Comparison of ENCODE assay signal across 12 cellular contexts in the genomic region with DNA sequence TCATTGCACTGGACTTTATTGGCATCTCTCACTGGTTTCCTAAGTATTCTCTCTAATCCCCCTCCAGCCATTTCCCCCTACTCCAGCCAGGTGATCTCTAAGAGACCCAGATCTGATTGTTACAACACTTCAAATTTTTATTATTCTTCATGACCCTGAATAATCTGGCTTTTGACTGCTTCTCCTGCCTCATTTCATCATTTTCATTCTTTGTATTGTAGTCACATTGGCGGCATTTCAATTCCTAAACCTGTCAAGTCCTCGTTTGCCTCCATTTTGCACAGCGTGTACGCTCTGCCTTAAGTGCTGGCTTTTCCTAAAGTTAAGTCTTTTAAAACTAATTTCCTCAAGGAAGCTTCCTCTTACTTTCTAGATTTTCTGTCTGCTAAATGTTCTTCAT. TPM values are rescaled to one million over a fixed set of nuclear protein-coding genes. Genes with fewer than 3 reads are reported as not detected.
DNase-seq lines count a peak whose midpoint lies in the region; ATAC-seq and TF ChIP-seq lines count a peak whose summit lies in the region.
"Had no signal": no experiment of that assay in that cellular context is flagged by ENCODE, and none has a peak within 500 bp of the region (broad histone marks: within the 10 kb centered on the region; RNA-seq: fewer than 3 reads in every experiment).

No MANE protein-coding gene starts in this region.

- no peak overlapping the region for H3T11ph ChIP-seq in H9 (ENCODE audit: low read length)

- H2BK20ac ChIP-seq in H9 (ENCODE audit: low read depth, low read length, poor library complexity, severe bottlenecking): no peak overlapping the region

- no peak overlapping the region for H2AFZ ChIP-seq in H9 (ENCODE audit: low read length)

- no peaks in the 10 kb centered on the region for H3K9me3 Mint-ChIP-seq in CD14-positive monocyte
- H3K9me3 Mint-ChIP-seq in H9: no peaks in the 10 kb centered on the region
- H3K9me3 Mint-ChIP-seq in memory B cell: no peaks in the 10 kb centered on the region

- H2BK12ac ChIP-seq in H9 (ENCODE audit: insufficient read length, low read depth, low read length): no peak overlapping the region

- peaks cover 33% of the 10 kb centered on the region; the same call in 1 of the 2 replicates for H3K79me2 ChIP-seq in H9 (ENCODE audit: insufficient read depth, low read length)

- H2BK5ac ChIP-seq in H9 (ENCODE audit: insufficient read length, low read length): no peak overlapping the region

- no peak overlapping the region for H2BK15ac ChIP-seq in H9 (ENCODE audit: low read depth, low read length)

- H3K18ac ChIP-seq in H9 (ENCODE audit: insufficient read length, low read depth, low read length): no peak overlapping the region

- H3K4me3 Mint-ChIP-seq in CD14-positive monocyte: no peak overlapping the region
- H3K4me3 Mint-ChIP-seq in H9: no peak overlapping the region
- no peak overlapping the region for H3K4me3 Mint-ChIP-seq in memory B cell

- intact Hi-C loops in CD14-positive monocyte (cut with micrococcal nuclease): no loop called here

- H3K36me3 Mint-ChIP-seq in CD14-positive monocyte: peaks cover 12 to 46% of the 10 kb centered on the region in 2 donors
- H3K36me3 Mint-ChIP-seq in H9 (ENCODE audit: insufficient read depth in 1 of 3, low read depth in 3 of 3): peaks cover 6 to 26% (median 19%) of the 10 kb centered on the region in 3 experiments; a peak in 6 of 7 replicates
- H3K36me3 Mint-ChIP-seq in memory B cell: peaks cover 5% of the 10 kb centered on the region

- no peak overlapping the region for H3K23ac ChIP-seq in H9 (ENCODE audit: insufficient read length, low read depth, low read length)

- H4K20me1 ChIP-seq in H9 (ENCODE audit: control insufficient read depth, insufficient read depth, insufficient read length): no peaks in the 10 kb centered on the region

- H3K4ac ChIP-seq in H9 (ENCODE audit: low read depth, low read length): no peak overlapping the region

- H3K27me3 ChIP-seq in H9 (ENCODE audit: insufficient read depth, low read length): no peaks in the 10 kb centered on the region

- no peak overlapping the region for H3K56ac ChIP-seq in H9 (ENCODE audit: insufficient read length, low read depth, low read length)

- no peak overlapping the region for H3K14ac ChIP-seq in H9 (ENCODE audit: insufficient read depth, low read length)

- H3K27ac Mint-ChIP-seq in CD14-positive monocyte (peak overlapping the region in 5 of 7 donors; percentile 3 to 65 (median 53)), H9 (peak overlapping the region in 2 of 3 experiments; percentile 2 to 84; a peak in 5 of 7 replicates), memory B cell (peak overlapping the region; percentile 9)

- H3K4me2 ChIP-seq in H9 (ENCODE audit: insufficient read depth, insufficient read length, low read length): no peak overlapping the region

- H3K9me3 ChIP-seq in H9 (ENCODE audit: control insufficient read depth, low read depth, low read length): no peaks in the 10 kb centered on the region

- no peak overlapping the region for H4K5ac ChIP-seq in H9 (ENCODE audit: insufficient read length, low read depth, low read length)

- H3K27ac ChIP-seq in H9 (ENCODE audit: insufficient read length, low read depth, low read length): no peak overlapping the region

- H2BK120ac ChIP-seq in H9 (ENCODE audit: low read depth, low read length, poor library complexity, severe bottlenecking): no peak overlapping the region

- H3K4me1 Mint-ChIP-seq in CD14-positive monocyte (peaks cover 20% of the 10 kb centered on the region), H9 (peaks cover 8 to 18% of the 10 kb centered on the region in 2 experiments), memory B cell (peaks cover 17% of the 10 kb centered on the region)

- no peak overlapping the region for H2AK5ac ChIP-seq in H9 (ENCODE audit: insufficient read length, low read length)

- no peak overlapping the region for H3K9ac ChIP-seq in H9 (ENCODE audit: extremely low read depth, insufficient read length, low read length)

- H3K4me1 ChIP-seq in H9 (ENCODE audit: insufficient read depth, low read length): no peaks in the 10 kb centered on the region; the same call in 1 of the 2 replicates

- H3K27me3 Mint-ChIP-seq in CD14-positive monocyte (ENCODE audit: low read depth in 3 of 3): peaks cover 0 to 2% (median 1%) of the 10 kb centered on the region in 3 donors
- no peaks in the 10 kb centered on the region for H3K27me3 Mint-ChIP-seq in H9 (ENCODE audit: low read depth)
- no peaks in the 10 kb centered on the region for H3K27me3 Mint-ChIP-seq in memory B cell

- peaks cover 25% of the 10 kb centered on the region for H3K79me1 ChIP-seq in H9 (ENCODE audit: insufficient read depth, low read depth, low read length, poor library complexity, severe bottlenecking)

- no peak overlapping the region for H4K8ac ChIP-seq in H9 (replicated peaks; ENCODE audit: insufficient read length, low read depth, low read length)

- DNase-seq in CD14-positive monocyte (ENCODE audit: low spot score): no peak
- no peak for DNase-seq in H9
- DNase-seq in astrocyte of the hippocampus (ENCODE audit: low read depth, low spot score): peak; percentile 53
- no peak for DNase-seq in memory B cell (ENCODE audit: low spot score in 2 of 2)
- no peak for DNase-seq in NCI-H82 (lab: John Stamatoyannopoulos, UW)
- no peak for DNase-seq in DMS79 (lab: John Stamatoyannopoulos, UW)
- DNase-seq in hepatic stellate cell (ENCODE audit: low spot score): no peak
- DNase-seq in DMS79 treated with DMSO at 0.1 percent for 48 hours (lab: John Stamatoyannopoulos, UW): no peak
- DNase-seq: left colon; NCI-H146; NK-92 treated with Interleukin-12 subunit alpha and Interleukin-12 subunit beta, amount 100 ng/mL, for 24 hours; nucleus accumbens had no signal

- TF ChIP-seq CTCF in CD14-positive monocyte (IDR thresholded peaks at IDR 0.05): no peak
- no peak for TF ChIP-seq CTCF in H9 (conservative IDR thresholded peaks at IDR 0.05)

- no peak overlapping the region for H4K91ac ChIP-seq in H9 (ENCODE audit: insufficient read length, low read depth, low read length)

- no peak for ATAC-seq in memory B cell (ENCODE audit: low read depth)

- WGBS in H9 (ENCODE audit: extremely low coverage, insufficient read length, low lambda C conversion rate): no CpG with 5 or more reads among the region's 4 CpGs

- no peaks in the 10 kb centered on the region for H3K23me2 ChIP-seq in H9 (ENCODE audit: insufficient read length, low read depth, low read length, poor library complexity, severe bottlenecking)

RNA-seq across cellular contexts. Expression of a gene that starts 31.6 kb away (rescaled TPM):
- polyA plus RNA-seq in CD14-positive monocyte: 10 to 100 TPM; 50.0 to 66.8 TPM
- 151 TPM in 2 replicates for total RNA-seq in H9 (2021)
